In genomic region chr2:53515435-53516332, GRCh38 we compare ENCODE assay signal across 2 cellular contexts.
TF ChIP-seq lines count a peak whose summit lies in the region.

No MANE protein-coding gene starts in this region.

TF ChIP-seq in HCT116, 20 proteins besides CTCF, POLR2A, EP300 and RAD21 (continued from another document):
- TF ChIP-seq, protein P1, sequence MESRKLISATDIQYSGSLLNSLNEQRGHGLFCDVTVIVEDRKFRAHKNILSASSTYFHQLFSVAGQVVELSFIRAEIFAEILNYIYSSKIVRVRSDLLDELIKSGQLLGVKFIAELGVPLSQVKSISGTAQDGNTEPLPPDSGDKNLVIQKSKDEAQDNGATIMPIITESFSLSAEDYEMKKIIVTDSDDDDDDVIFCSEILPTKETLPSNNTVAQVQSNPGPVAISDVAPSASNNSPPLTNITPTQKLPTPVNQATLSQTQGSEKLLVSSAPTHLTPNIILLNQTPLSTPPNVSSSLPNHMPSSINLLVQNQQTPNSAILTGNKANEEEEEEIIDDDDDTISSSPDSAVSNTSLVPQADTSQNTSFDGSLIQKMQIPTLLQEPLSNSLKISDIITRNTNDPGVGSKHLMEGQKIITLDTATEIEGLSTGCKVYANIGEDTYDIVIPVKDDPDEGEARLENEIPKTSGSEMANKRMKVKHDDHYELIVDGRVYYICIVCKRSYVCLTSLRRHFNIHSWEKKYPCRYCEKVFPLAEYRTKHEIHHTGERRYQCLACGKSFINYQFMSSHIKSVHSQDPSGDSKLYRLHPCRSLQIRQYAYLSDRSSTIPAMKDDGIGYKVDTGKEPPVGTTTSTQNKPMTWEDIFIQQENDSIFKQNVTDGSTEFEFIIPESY (IDR thresholded peaks at IDR 0.05; ENCODE audit: extremely low read depth, insufficient replicate concordance, low read length) = no peak
- TF ChIP-seq ZNF274 (IDR thresholded peaks at IDR 0.05; ENCODE audit: low read depth, low read length) = no peak
- TF ChIP-seq CEBPB (IDR thresholded peaks at IDR 0.05; ENCODE audit: low read depth) = no peak
- no peak for TF ChIP-seq REST (IDR thresholded peaks at IDR 0.05; ENCODE audit: low read depth)
- no peak for TF ChIP-seq SRF (IDR thresholded peaks at IDR 0.05; ENCODE audit: low read depth)
- TF ChIP-seq SIN3A (IDR thresholded peaks at IDR 0.05; ENCODE audit: low read depth) = no peak
- TF ChIP-seq FOSL1 (IDR thresholded peaks at IDR 0.05; ENCODE audit: low read depth) = no peak
- TF ChIP-seq MAX (IDR thresholded peaks at IDR 0.05) = no peak
TF ChIP-seq in HCT116: peak in this region for 0.

TF ChIP-seq in WTC11, 78 proteins besides CTCF, POLR2A, EP300 and RAD21 (continued from another document):
- TF ChIP-seq, protein P2, sequence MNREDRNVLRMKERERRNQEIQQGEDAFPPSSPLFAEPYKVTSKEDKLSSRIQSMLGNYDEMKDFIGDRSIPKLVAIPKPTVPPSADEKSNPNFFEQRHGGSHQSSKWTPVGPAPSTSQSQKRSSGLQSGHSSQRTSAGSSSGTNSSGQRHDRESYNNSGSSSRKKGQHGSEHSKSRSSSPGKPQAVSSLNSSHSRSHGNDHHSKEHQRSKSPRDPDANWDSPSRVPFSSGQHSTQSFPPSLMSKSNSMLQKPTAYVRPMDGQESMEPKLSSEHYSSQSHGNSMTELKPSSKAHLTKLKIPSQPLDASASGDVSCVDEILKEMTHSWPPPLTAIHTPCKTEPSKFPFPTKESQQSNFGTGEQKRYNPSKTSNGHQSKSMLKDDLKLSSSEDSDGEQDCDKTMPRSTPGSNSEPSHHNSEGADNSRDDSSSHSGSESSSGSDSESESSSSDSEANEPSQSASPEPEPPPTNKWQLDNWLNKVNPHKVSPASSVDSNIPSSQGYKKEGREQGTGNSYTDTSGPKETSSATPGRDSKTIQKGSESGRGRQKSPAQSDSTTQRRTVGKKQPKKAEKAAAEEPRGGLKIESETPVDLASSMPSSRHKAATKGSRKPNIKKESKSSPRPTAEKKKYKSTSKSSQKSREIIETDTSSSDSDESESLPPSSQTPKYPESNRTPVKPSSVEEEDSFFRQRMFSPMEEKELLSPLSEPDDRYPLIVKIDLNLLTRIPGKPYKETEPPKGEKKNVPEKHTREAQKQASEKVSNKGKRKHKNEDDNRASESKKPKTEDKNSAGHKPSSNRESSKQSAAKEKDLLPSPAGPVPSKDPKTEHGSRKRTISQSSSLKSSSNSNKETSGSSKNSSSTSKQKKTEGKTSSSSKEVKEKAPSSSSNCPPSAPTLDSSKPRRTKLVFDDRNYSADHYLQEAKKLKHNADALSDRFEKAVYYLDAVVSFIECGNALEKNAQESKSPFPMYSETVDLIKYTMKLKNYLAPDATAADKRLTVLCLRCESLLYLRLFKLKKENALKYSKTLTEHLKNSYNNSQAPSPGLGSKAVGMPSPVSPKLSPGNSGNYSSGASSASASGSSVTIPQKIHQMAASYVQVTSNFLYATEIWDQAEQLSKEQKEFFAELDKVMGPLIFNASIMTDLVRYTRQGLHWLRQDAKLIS (CRISPR knock-in tag; IDR thresholded peaks at IDR 0.05; ENCODE audit: borderline replicate concordance) = no peak
- no peak for TF ChIP-seq GRHL2 (CRISPR knock-in tag; IDR thresholded peaks at IDR 0.05; ENCODE audit: insufficient replicate concordance, severe bottlenecking)
- TF ChIP-seq, protein P3, sequence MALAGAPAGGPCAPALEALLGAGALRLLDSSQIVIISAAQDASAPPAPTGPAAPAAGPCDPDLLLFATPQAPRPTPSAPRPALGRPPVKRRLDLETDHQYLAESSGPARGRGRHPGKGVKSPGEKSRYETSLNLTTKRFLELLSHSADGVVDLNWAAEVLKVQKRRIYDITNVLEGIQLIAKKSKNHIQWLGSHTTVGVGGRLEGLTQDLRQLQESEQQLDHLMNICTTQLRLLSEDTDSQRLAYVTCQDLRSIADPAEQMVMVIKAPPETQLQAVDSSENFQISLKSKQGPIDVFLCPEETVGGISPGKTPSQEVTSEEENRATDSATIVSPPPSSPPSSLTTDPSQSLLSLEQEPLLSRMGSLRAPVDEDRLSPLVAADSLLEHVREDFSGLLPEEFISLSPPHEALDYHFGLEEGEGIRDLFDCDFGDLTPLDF (CRISPR knock-in tag; IDR thresholded peaks at IDR 0.05) = no peak
- TF ChIP-seq MYBL2 (CRISPR knock-in tag; IDR thresholded peaks at IDR 0.05) = no peak
